ENCODE assay signal across 8 cellular contexts in the genomic region with DNA sequence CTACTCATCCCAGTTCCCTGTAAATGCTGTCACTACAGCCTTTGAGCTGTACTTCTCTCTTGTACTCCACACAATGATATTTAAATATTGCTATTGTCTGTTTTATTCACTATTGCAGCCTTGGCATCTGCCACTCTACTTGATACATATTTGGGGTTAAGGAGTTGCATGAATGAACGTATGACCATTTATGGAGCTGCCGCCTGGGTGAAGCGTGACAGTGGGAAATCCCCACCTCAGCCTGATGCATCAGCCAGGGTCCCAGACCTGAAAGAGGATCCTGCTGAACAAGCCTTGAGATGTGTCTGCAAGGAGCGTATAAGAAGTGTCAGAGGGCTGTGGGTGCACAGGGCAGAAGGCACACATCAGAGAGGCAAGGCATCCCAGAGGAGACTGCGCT. TPM values are rescaled to one million over a fixed set of nuclear protein-coding genes. Genes with fewer than 3 reads are reported as not detected.
DNase-seq lines count a peak whose midpoint lies in the region; ATAC-seq and TF ChIP-seq lines count a peak whose summit lies in the region.

No MANE protein-coding gene starts in this region.

- H3K4me3 Mint-ChIP-seq in neural crest cell = no peak overlapping the region

- no peaks in the 10 kb centered on the region for H3K27me3 Mint-ChIP-seq in neural crest cell (ENCODE audit: low read depth)

- peak; percentile 25 to 34 for DNase-seq in activated CD4-positive, alpha-beta T cell treated with anti-CD3 and anti-CD28 coated beads for 24 hours (ENCODE audit: low read depth in 2 of 2)
- DNase-seq in neural crest cell (ENCODE audit: low read depth, low spot score) (no peak), COR-L47 (lab: John Stamatoyannopoulos, UW) (no peak), SHP77 treated with DMSO at 0.1 percent for 48 hours (lab: John Stamatoyannopoulos, UW) (no peak), globus pallidus (ENCODE audit: low spot score) (no peak), NK-92 (lab: John Stamatoyannopoulos, UW; ENCODE audit: unreplicated experiment) (no peak)

- peak; percentile 72 for ATAC-seq in GM18499 (IDR thresholded peaks at IDR 0.05; ENCODE audit: insufficient read depth, unreplicated experiment)
- ATAC-seq in HG02623 (IDR thresholded peaks at IDR 0.05; ENCODE audit: unreplicated experiment) = peak; percentile 88

- H3K27ac Mint-ChIP-seq in neural crest cell (ENCODE audit: unreplicated experiment) = peak overlapping the region; percentile 81

- no peaks in the 10 kb centered on the region for H3K9me3 Mint-ChIP-seq in neural crest cell

- peaks cover 40% of the 10 kb centered on the region for H3K4me1 Mint-ChIP-seq in neural crest cell

- H3K36me3 Mint-ChIP-seq in neural crest cell (ENCODE audit: low read depth) = no peaks in the 10 kb centered on the region

- no peak for TF ChIP-seq CTCF in neural crest cell (conservative IDR thresholded peaks at IDR 0.05)

RNA-seq across cellular contexts. Expression of a gene that starts 39.1 kb away (rescaled TPM):
- total RNA-seq in neural crest cell = 36.9 and 45.7 TPM in 2 replicates

RNA-seq across cellular contexts. Expression of a gene that starts 43.1 kb away (rescaled TPM):
- total RNA-seq in neural crest cell = 117 and 120 TPM in 2 replicates

Comparison
In these comparisons a context has a peak if more than half of its experiments do, and no peak if none do; other contexts are left out.
1. DNase-seq: peak in activated CD4-positive, alpha-beta T cell treated with anti-CD3 and anti-CD28 coated beads for 24 hours (2 of 2); none in neural crest cell (single experiment), COR-L47 (single experiment), SHP77 treated with DMSO at 0.1 percent for 48 hours (single experiment), globus pallidus (single experiment) and NK-92 (single experiment).